In the genomic region with DNA sequence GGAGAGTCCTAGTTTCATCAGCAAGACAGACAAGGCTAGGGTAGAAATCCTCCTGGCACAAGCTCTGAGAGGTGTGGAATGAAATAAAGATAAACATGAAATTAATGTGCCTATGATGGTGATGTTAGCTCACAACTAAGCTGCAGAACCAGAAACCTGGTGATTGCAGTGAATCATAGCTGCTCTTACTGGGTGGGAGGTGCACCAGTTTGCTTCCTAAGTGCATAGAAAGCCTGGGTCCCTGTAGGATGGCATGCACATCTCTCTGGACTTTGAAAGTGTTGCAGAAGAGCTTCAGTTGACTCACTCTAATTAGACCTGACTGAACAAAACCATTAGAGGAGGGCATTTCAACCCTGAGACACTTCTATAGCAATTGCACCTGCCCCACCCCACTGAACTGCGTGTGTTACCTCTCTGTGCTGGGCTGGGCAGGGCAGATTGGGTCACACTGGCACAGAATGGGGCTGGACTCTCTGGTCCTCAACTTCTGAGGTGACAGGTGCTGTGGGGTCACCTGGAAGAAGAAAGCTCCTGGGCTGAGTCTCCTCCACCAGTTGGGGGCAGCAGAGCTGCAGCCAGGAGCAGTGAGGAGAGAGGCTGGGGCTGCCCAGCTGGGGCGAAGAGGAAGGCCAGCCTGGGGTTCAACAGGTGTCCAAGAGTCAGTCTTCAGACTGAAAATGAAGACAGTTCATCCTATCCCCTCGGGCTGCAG, we compare ENCODE assay signal across 12 cellular contexts. TPM values are rescaled to one million over a fixed set of nuclear protein-coding genes. Genes with fewer than 3 reads are reported as not detected.
A peak's percentile ranks its signal among the peaks of the same experiment; 100 is the strongest.
DNase-seq lines count a peak whose midpoint lies in the region; ATAC-seq and TF ChIP-seq lines count a peak whose summit lies in the region.
"Had no signal": no experiment of that assay in that cellular context is flagged by ENCODE, and none has a peak within 500 bp of the region (broad histone marks: within the 10 kb centered on the region; RNA-seq: fewer than 3 reads in every experiment).

No MANE protein-coding gene starts in this region.

- no peaks in the 10 kb centered on the region for H3K9me3 Mint-ChIP-seq in naive B cell

- 46% methylated on average over 2 of the region's 3 CpGs for WGBS in mammary epithelial cell (ENCODE audit: low coverage, missing lambda C conversion rate)
- WGBS in tibial nerve, 2 donors, result 58 to 70% methylated on average over 3 of the region's 3 CpGs

- no peaks in the 10 kb centered on the region for H3K36me3 Mint-ChIP-seq in naive B cell

- CTCF ChIA-PET in HCT116 (lab: Charles Lee), result interaction anchor here (0.5 to 2.3 kb wide), 18 partner anchors 7 to 917 kb away, joined by 3 to 14 read pairs (median 4); no protein-coding TSS in a partner anchor
- CTCF ChIA-PET in mammary epithelial cell (lab: Charles Lee; ENCODE audit: low non-redundant PET), result interaction anchor here (0.6 kb wide), 1 partner anchor 116 kb away, joined by 3 read pairs; no protein-coding TSS in a partner anchor

- no peaks in the 10 kb centered on the region for H3K9me2 ChIP-seq in HCT116 (ENCODE audit: insufficient read depth)

- peak; percentile 43 for TF ChIP-seq CTCF in DND-41 (IDR thresholded peaks at IDR 0.05; ENCODE audit: borderline replicate concordance, extremely low read depth, low read length, poor library complexity, severe bottlenecking)
- peak; percentile 11 to 66 (median 49); a peak in 4 of 6 replicates for TF ChIP-seq CTCF in HCT116 (IDR thresholded peaks at IDR 0.05 in 2 of 3, conservative IDR thresholded peaks at IDR 0.05 in 1 of 3; ENCODE audit: borderline replicate concordance in 1 of 3, insufficient read depth in 1 of 3, low read depth in 2 of 3, low read length in 2 of 3)
- peak; percentile 6 to 36 for TF ChIP-seq CTCF in mammary epithelial cell (conservative IDR thresholded peaks at IDR 0.05 in 1 of 2, IDR thresholded peaks at IDR 0.05 in 1 of 2; ENCODE audit: extremely low read depth in 1 of 2, insufficient read depth in 1 of 2, low read depth in 1 of 2, low read length in 2 of 2)
- TF ChIP-seq CTCF in tibial nerve (IDR thresholded peaks at IDR 0.05), result no peak

- TF ChIP-seq POLR2A in HCT116 (IDR thresholded peaks at IDR 0.05; ENCODE audit: borderline replicate concordance, extremely low read depth, insufficient read depth, insufficient read length) (no peak), tibial nerve (IDR thresholded peaks at IDR 0.05) (no peak)

- H3K9me3 ChIP-seq in DND-41 (ENCODE audit: insufficient read depth, low read length, severe bottlenecking) (no peaks in the 10 kb centered on the region), HCT116 (ENCODE audit: control insufficient read depth in 1 of 2, insufficient read depth in 1 of 2, low read depth in 1 of 2, low read length in 2 of 2) (no peaks in the 10 kb centered on the region), mammary epithelial cell (replicated peaks; ENCODE audit: insufficient read depth, low read length) (no peaks in the 10 kb centered on the region), tibial nerve (no peaks in the 10 kb centered on the region)

- H3K36me3 ChIP-seq in DND-41 (ENCODE audit: insufficient read depth, low read length) (no peaks in the 10 kb centered on the region), HCT116 (ENCODE audit: control insufficient read depth in 1 of 2, insufficient read depth in 2 of 2, low read length in 2 of 2) (no peaks in the 10 kb centered on the region), mammary epithelial cell (ENCODE audit: insufficient read depth, low read length) (no peaks in the 10 kb centered on the region), tibial nerve (no peaks in the 10 kb centered on the region)

- peaks cover 11 to 26% (median 17%) of the 10 kb centered on the region in 3 donors for H3K4me1 Mint-ChIP-seq in naive B cell

- H3K4me1 ChIP-seq in DND-41 (ENCODE audit: insufficient read depth, low read length) (no peaks in the 10 kb centered on the region), HCT116 (ENCODE audit: control insufficient read depth in 1 of 2, insufficient read depth in 2 of 2, low read length in 2 of 2) (no peaks in the 10 kb centered on the region), mammary epithelial cell (ENCODE audit: insufficient read depth, low read length) (no peaks in the 10 kb centered on the region), tibial nerve (no peaks in the 10 kb centered on the region)

- H3K27ac ChIP-seq in DND-41 (ENCODE audit: low read length) (no peak overlapping the region), HCT116 (ENCODE audit: low read depth, low read length) (no peak overlapping the region), mammary epithelial cell (ENCODE audit: insufficient read depth, low read depth, low read length) (no peak overlapping the region), tibial nerve (no peak overlapping the region)

- H3K27me3 ChIP-seq in DND-41 (ENCODE audit: insufficient read depth, low read length, poor library complexity) (no peaks in the 10 kb centered on the region), HCT116 (ENCODE audit: insufficient read depth, low read length) (no peaks in the 10 kb centered on the region), mammary epithelial cell (ENCODE audit: insufficient read depth, low read length) (peaks cover 2% of the 10 kb centered on the region), tibial nerve (no peaks in the 10 kb centered on the region)

- no peak overlapping the region for H3K4me2 ChIP-seq in DND-41 (ENCODE audit: insufficient read depth, low read length)
- no peak overlapping the region for H3K4me2 ChIP-seq in HCT116 (ENCODE audit: low read length)
- no peak overlapping the region for H3K4me2 ChIP-seq in mammary epithelial cell (ENCODE audit: insufficient read depth, low read depth, low read length)

- TF ChIP-seq RAD21 in HCT116 (IDR thresholded peaks at IDR 0.05; ENCODE audit: low read depth), result peak; percentile 35; the same call in 1 of the 2 replicates

- no peak overlapping the region for H3K4me3 Mint-ChIP-seq in naive B cell

- no peak overlapping the region for H3K9ac ChIP-seq in DND-41 (ENCODE audit: low read depth, low read length)
- no peak overlapping the region for H3K9ac ChIP-seq in HCT116 (ENCODE audit: low read length)
- no peak overlapping the region for H3K9ac ChIP-seq in mammary epithelial cell (ENCODE audit: insufficient read depth, low read length)

- in situ Hi-C loops in mammary epithelial cell (cut with MboI; ENCODE audit: low sequenced_read_pairs in 2 of 2), result no loop called here

- no peaks in the 10 kb centered on the region for H3K79me2 ChIP-seq in DND-41 (ENCODE audit: insufficient read depth, low read length)
- no peaks in the 10 kb centered on the region for H3K79me2 ChIP-seq in HCT116 (ENCODE audit: insufficient read depth, low read length)
- H3K79me2 ChIP-seq in mammary epithelial cell (ENCODE audit: insufficient read depth, low read length), result no peaks in the 10 kb centered on the region

- RAD21 ChIA-PET in HCT116 (lab: Charles Lee; ENCODE audit: low non-redundant PET in 1 of 2, low total read pairs in 2 of 2, uncharacterized antibody in 2 of 2, unreplicated experiment in 2 of 2), result no interaction called here

- dilution Hi-C loops in mammary epithelial cell (cut with HindIII; ENCODE audit: low sequenced_read_pairs), result no loop called here

- no peaks in the 10 kb centered on the region for H4K20me1 ChIP-seq in DND-41 (ENCODE audit: insufficient read depth, low read length)
- no peaks in the 10 kb centered on the region for H4K20me1 ChIP-seq in HCT116 (ENCODE audit: insufficient read depth)
- no peaks in the 10 kb centered on the region for H4K20me1 ChIP-seq in mammary epithelial cell (ENCODE audit: insufficient read depth, low read length)

- intact Hi-C loops in HCT116 (cut with micrococcal nuclease) (no loop called here), mammary epithelial cell (cut with micrococcal nuclease) (no loop called here)

- H3K4me3 ChIP-seq in DND-41 (ENCODE audit: low read depth in 1 of 2, low read length in 2 of 2) (no peak overlapping the region), HCT116 (replicated peaks in 1 of 2; ENCODE audit: low read depth in 1 of 2, low read length in 2 of 2) (no peak overlapping the region), mammary epithelial cell (replicated peaks in 1 of 3; ENCODE audit: insufficient read depth in 1 of 3, low read depth in 2 of 3, low read length in 3 of 3) (no peak overlapping the region), tibial nerve (no peak overlapping the region)

- POLR2A ChIA-PET in HCT116 (lab: Charles Lee), result no interaction called here

- BruUV-seq in HCT116 (replicated peaks; lab: Mats Ljungman, UMichigan), result no TSS peak
- no TSS peak for BruUV-seq in mammary epithelial cell (replicated peaks; lab: Mats Ljungman, UMichigan)

- TF ChIP-seq EP300 in tibial nerve (IDR thresholded peaks at IDR 0.05), result no peak

- no peak for DNase-seq in DND-41
- no peak for DNase-seq in HCT116 (ENCODE audit: low read depth, low spot score)
- DNase-seq in mammary epithelial cell, result no peak
- DNase-seq in naive B cell, result no peak
- DNase-seq in NCI-H82 (lab: John Stamatoyannopoulos, UW), result no peak
- DNase-seq in tibial nerve (ENCODE audit: low spot score in 2 of 2), result no peak
- DNase-seq: NCI-H510A had no signal

- no peak overlapping the region for H3K27ac Mint-ChIP-seq in naive B cell

- peaks cover 0 to 4% (median 0%) of the 10 kb centered on the region in 3 donors for H3K27me3 Mint-ChIP-seq in naive B cell

- ATAC-seq in DND-41 (ENCODE audit: insufficient read depth, low read depth), result no peak
- peak; percentile 88 for ATAC-seq in HCT116
- peak; percentile 29 to 34 for ATAC-seq in naive B cell (ENCODE audit: low read depth in 2 of 2)
- ATAC-seq in HG03571 (IDR thresholded peaks at IDR 0.05; ENCODE audit: unreplicated experiment), result no peak
- no peak for ATAC-seq in HG03196 (IDR thresholded peaks at IDR 0.05; ENCODE audit: unreplicated experiment)

- H2AFZ ChIP-seq in DND-41 (ENCODE audit: low read depth, low read length) (no peak overlapping the region), HCT116 (ENCODE audit: low read depth, low read length, poor library complexity, severe bottlenecking) (no peak overlapping the region), mammary epithelial cell (ENCODE audit: low read depth, low read length) (no peak overlapping the region)

TF ChIP-seq in HCT116, 20 proteins besides CTCF, POLR2A, EP300 and RAD21:
- TF ChIP-seq ZFX (IDR thresholded peaks at IDR 0.05) (no peak), EZH2 (IDR thresholded peaks at IDR 0.05) (no peak), YY1 (IDR thresholded peaks at IDR 0.05; ENCODE audit: extremely low read depth, insufficient replicate concordance, low read depth, low read length) (no peak), MAX (IDR thresholded peaks at IDR 0.05) (no peak), EZH2phosphoT487 (IDR thresholded peaks at IDR 0.05; ENCODE audit: borderline replicate concordance) (no peak)

RNA-seq across cellular contexts. Expression of gene GGTLC2, which starts 57.9 kb away (rescaled TPM):
- total RNA-seq in HCT116 (2021; ENCODE audit: unreplicated experiment) (not detected), mammary epithelial cell (not detected), tibial nerve (not detected)
- polyA plus RNA-seq in HCT116 (2012), result not detected in 2 replicates
- polyA plus RNA-seq in mammary epithelial cell (not detected), naive B cell (ENCODE audit: low read depth in 6 of 6) (not detected)
- not detected for polyA minus RNA-seq in mammary epithelial cell
- total RNA-seq: Daoy, mononuclear cell, urinary bladder had no signal
- polyA plus RNA-seq: urinary bladder had no signal

Comparison
In these comparisons a context has a peak if more than half of its experiments do, and no peak if none do; other contexts are left out.
1. ATAC-seq: peak in HCT116 (single experiment) and naive B cell (2 of 2); none in DND-41 (single experiment), HG03571 (single experiment) and HG03196 (single experiment).
2. CTCF ChIP-seq: peak in DND-41 (single experiment), HCT116 (3 of 3) and mammary epithelial cell (2 of 2); none in tibial nerve (0 of 5).